ENCODE assay signal across 16 cellular contexts in the genomic region with DNA sequence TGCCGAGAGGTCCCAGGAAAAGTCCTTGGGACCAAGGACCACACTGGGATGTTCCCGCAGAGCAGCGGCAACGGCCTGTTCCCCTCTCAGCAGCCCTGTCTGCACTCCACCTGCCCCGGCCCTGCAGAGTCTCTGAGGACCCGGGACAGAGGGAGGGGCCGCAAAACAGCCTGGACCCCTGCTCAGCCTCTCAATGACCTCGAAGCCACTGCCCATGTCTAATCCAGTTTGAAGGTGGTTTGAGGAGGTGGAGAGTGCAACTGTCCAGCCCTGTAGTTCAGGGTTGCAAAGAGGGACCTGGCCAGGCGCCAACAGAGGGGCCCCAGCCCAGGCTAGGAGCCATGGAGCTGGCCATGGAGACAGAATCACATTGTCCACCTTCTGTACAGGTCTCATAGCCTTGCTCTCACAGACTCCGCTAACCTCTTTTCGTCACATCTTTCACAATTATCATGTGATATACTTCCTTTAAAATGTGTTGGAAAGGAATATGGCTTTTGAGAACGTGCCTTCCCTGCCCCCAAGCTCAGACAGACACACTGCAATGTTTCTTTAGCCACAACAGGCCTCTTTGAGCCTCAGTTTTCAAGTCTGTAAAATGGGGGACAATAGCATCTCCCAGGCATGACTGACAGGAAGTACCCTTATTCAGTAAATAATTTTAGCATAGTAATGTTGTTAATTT. TPM values are rescaled to one million over a fixed set of nuclear protein-coding genes. Genes with fewer than 3 reads are reported as not detected.
DNase-seq lines count a peak whose midpoint lies in the region; ATAC-seq, FAIRE-seq and TF ChIP-seq lines count a peak whose summit lies in the region.
"Had no signal": no experiment of that assay in that cellular context is flagged by ENCODE, and none has a peak within 500 bp of the region (broad histone marks: within the 10 kb centered on the region; RNA-seq: fewer than 3 reads in every experiment).

No MANE protein-coding gene starts in this region.

- CTCF ChIA-PET in activated CD8-positive, alpha-beta T cell treated with anti-CD3 and anti-CD28 coated beads for 36 hours (lab: Charles Lee): interaction anchor here (1.3 to 8.3 kb wide), 4 partner anchors 10 to 29 kb away, joined by 3 to 87 read pairs (median 7); no protein-coding TSS in a partner anchor

- TF ChIP-seq CTCF in activated CD8-positive, alpha-beta T cell treated with anti-CD3 and anti-CD28 coated beads for 36 hours (IDR thresholded peaks at IDR 0.05): no peak
- TF ChIP-seq CTCF in spleen (IDR thresholded peaks at IDR 0.05 in 8 of 11, conservative IDR thresholded peaks at IDR 0.05 in 3 of 11): no peak

- no peaks in the 10 kb centered on the region for H3K27me3 Mint-ChIP-seq in activated CD8-positive, alpha-beta T cell treated with anti-CD3 and anti-CD28 coated beads for 36 hours

- FAIRE-seq in HTR-8/SVneo (lab: Jason Lieb, UNC): peak; percentile 90
- FAIRE-seq: GM12878 had no signal

- peaks cover 84% of the 10 kb centered on the region for H3K4me1 Mint-ChIP-seq in activated CD8-positive, alpha-beta T cell treated with anti-CD3 and anti-CD28 coated beads for 36 hours (ENCODE audit: low read depth)

- ATAC-seq in activated CD8-positive, alpha-beta T cell treated with anti-CD3 and anti-CD28 coated beads for 36 hours: no peak
- ATAC-seq in GM21825 (IDR thresholded peaks at IDR 0.05; ENCODE audit: unreplicated experiment): no peak
- ATAC-seq in HG02981 (IDR thresholded peaks at IDR 0.05; ENCODE audit: unreplicated experiment): no peak
- ATAC-seq in HG02870 (IDR thresholded peaks at IDR 0.05; ENCODE audit: unreplicated experiment): no peak
- ATAC-seq: GM12878, WTC11 had no signal

- H3K27ac ChIP-seq in layer of hippocampus (ENCODE audit: low read depth, low read length) (peak overlapping the region; percentile 46), spleen (peak overlapping the region in 7 of 8 donors; percentile 60 to 92 (median 82))
- H3K27ac ChIP-seq: BLaER1, PC-9 had no signal

- no peak for DNase-seq in HTR-8/SVneo (ENCODE audit: insufficient read length, low spot score)
- no peak for DNase-seq in activated CD8-positive, alpha-beta T cell treated with anti-CD3 and anti-CD28 coated beads for 36 hours
- DNase-seq in spleen: no peak
- DNase-seq in AG20443 (ENCODE audit: low spot score): no peak
- DNase-seq: activated CD8-positive, alpha-beta memory T cell treated with anti-CD3 and anti-CD28 coated beads, Interleukin-2, amount 50 U/mL, for 4 hours; mesenchymal stem cell; NCI-H1436; NCI-H345; PC-9 had no signal

- WGBS in spleen, 5 donors: 69 to 86% (median 72%) methylated on average over 10 to 12 of the region's 12 CpGs

- peaks cover 21% of the 10 kb centered on the region for H3K9me3 Mint-ChIP-seq in activated CD8-positive, alpha-beta T cell treated with anti-CD3 and anti-CD28 coated beads for 36 hours

- peaks cover 34% of the 10 kb centered on the region for H3K36me3 Mint-ChIP-seq in activated CD8-positive, alpha-beta T cell treated with anti-CD3 and anti-CD28 coated beads for 36 hours (ENCODE audit: low read depth)

- H3K4me1 ChIP-seq in spleen: peaks cover 0 to 91% (median 36%) of the 10 kb centered on the region in 6 donors

- intact Hi-C loops in activated CD8-positive, alpha-beta T cell treated with anti-CD3 and anti-CD28 coated beads for 36 hours (cut with micrococcal nuclease): no loop called here
- intact Hi-C loops in spleen (cut with DNase I; ENCODE audit: low total_unique reads): no loop called here

- H3K9me3 ChIP-seq in spleen: peaks cover 0 to 19% (median 12%) of the 10 kb centered on the region in 8 donors

- no peak overlapping the region for H3K4me3 Mint-ChIP-seq in activated CD8-positive, alpha-beta T cell treated with anti-CD3 and anti-CD28 coated beads for 36 hours
- H3K4me3 Mint-ChIP-seq: WTC11 had no signal

- H3K27me3 ChIP-seq in layer of hippocampus (ENCODE audit: control insufficient read depth, insufficient read depth, low read length): no peaks in the 10 kb centered on the region
- H3K27me3 ChIP-seq in spleen (replicated peaks in 1 of 7): peaks cover 0 to 18% (median 0%) of the 10 kb centered on the region in 7 donors
- H3K27me3 ChIP-seq: BLaER1 had no signal

- TF ChIP-seq POLR2A in spleen (IDR thresholded peaks at IDR 0.05): no peak

- peaks cover 0 to 9% (median 0%) of the 10 kb centered on the region in 6 donors for H3K36me3 ChIP-seq in spleen

- POLR2A ChIA-PET in activated CD8-positive, alpha-beta T cell treated with anti-CD3 and anti-CD28 coated beads for 36 hours (lab: Charles Lee): interaction anchor here (1.0 kb wide), 1 partner anchor 25 kb away, joined by 3 read pairs; no protein-coding TSS in a partner anchor

- peak overlapping the region; percentile 61 for H3K27ac Mint-ChIP-seq in activated CD8-positive, alpha-beta T cell treated with anti-CD3 and anti-CD28 coated beads for 36 hours

- H3K4me3 ChIP-seq in spleen: peak overlapping the region in 1 of 8 donors; percentile 57
- H3K4me3 ChIP-seq: BLaER1, GM12878, PC-9 had no signal

RNA-seq across cellular contexts. Expression of a gene that starts 49.3 kb away (rescaled TPM):
- total RNA-seq in activated CD8-positive, alpha-beta T cell treated with anti-CD3 and anti-CD28 coated beads for 36 hours: 100 to 1,000 TPM; 214 TPM
- total RNA-seq in spleen: 100 to 1,000 TPM in 5 of 7 donors, 10 to 100 TPM in 2; 87.3 to 315 (median 121) TPM
- polyA plus RNA-seq in spleen: 10 to 100 TPM; 15.4 to 33.0 (median 26.0) TPM
